8 cellular contexts compared by ENCODE assay signal in genomic region chrX:79259073-79259689, GRCh38.
DNase-seq lines count a peak whose midpoint lies in the region; ATAC-seq lines count a peak whose summit lies in the region.

No MANE protein-coding gene starts in this region.

- H2AFZ ChIP-seq in trophoblast cell (ENCODE audit: insufficient read depth, low read length, poor library complexity): no peak overlapping the region

- no peaks in the 10 kb centered on the region for H3K36me3 ChIP-seq in CD4-positive, CD25-positive, alpha-beta regulatory T cell (ENCODE audit: control insufficient read depth, insufficient read depth, low read length)
- H3K36me3 ChIP-seq in H7 (replicated peaks; ENCODE audit: control insufficient read depth, insufficient read depth, low read length): no peaks in the 10 kb centered on the region
- no peaks in the 10 kb centered on the region for H3K36me3 ChIP-seq in trophoblast cell (ENCODE audit: control insufficient read depth in 1 of 2, insufficient read depth in 2 of 2, low read length in 2 of 2)

- no peak overlapping the region for H2BK12ac ChIP-seq in trophoblast cell (ENCODE audit: low read length)

- no peak overlapping the region for H3K14ac ChIP-seq in trophoblast cell (ENCODE audit: low read length)

- H3K4me3 ChIP-seq in CD4-positive, CD25-positive, alpha-beta regulatory T cell (ENCODE audit: low read depth, low read length): peak overlapping the region; percentile 20
- H3K4me3 ChIP-seq in H7 (ENCODE audit: insufficient read depth, low read depth, low read length): no peak overlapping the region
- no peak overlapping the region for H3K4me3 ChIP-seq in trophoblast cell (ENCODE audit: low read depth, low read length)

- no peaks in the 10 kb centered on the region for H3K79me1 ChIP-seq in trophoblast cell (ENCODE audit: low read length)

- no peak overlapping the region for H4K8ac ChIP-seq in trophoblast cell (ENCODE audit: low read depth, low read length)

- peaks cover 38% of the 10 kb centered on the region for H3K4me1 ChIP-seq in CD4-positive, CD25-positive, alpha-beta regulatory T cell (ENCODE audit: control insufficient read depth, insufficient read depth, low read length, poor library complexity, severe bottlenecking)
- H3K4me1 ChIP-seq in trophoblast cell (ENCODE audit: control insufficient read depth in 1 of 2, insufficient read depth in 2 of 2, low read length in 2 of 2): no peaks in the 10 kb centered on the region

- H3K18ac ChIP-seq in trophoblast cell (ENCODE audit: low read length): no peak overlapping the region

- H3K23ac ChIP-seq in trophoblast cell (ENCODE audit: low read length): no peak overlapping the region

- H3K27ac Mint-ChIP-seq in CD4-positive, CD25-positive, alpha-beta regulatory T cell: peak overlapping the region; percentile 91 to 95 (median 93)

- H3K9me3 ChIP-seq in CD4-positive, CD25-positive, alpha-beta regulatory T cell (ENCODE audit: control insufficient read depth in 2 of 2, low read length in 2 of 2): no peaks in the 10 kb centered on the region
- no peaks in the 10 kb centered on the region for H3K9me3 ChIP-seq in trophoblast cell (ENCODE audit: insufficient read depth, low read depth, low read length)

- peaks cover 31 to 77% (median 54%) of the 10 kb centered on the region in 4 donors for H3K4me1 Mint-ChIP-seq in CD4-positive, CD25-positive, alpha-beta regulatory T cell

- peak; percentile 4 to 80 (median 62) for DNase-seq in CD4-positive, CD25-positive, alpha-beta regulatory T cell
- DNase-seq in activated CD8-positive, alpha-beta memory T cell treated with anti-CD3 and anti-CD28 coated beads, Interleukin-2, amount 50 U/mL, for 1 hour (ENCODE audit: extremely low read depth): peak; percentile 22
- peak; percentile 13 to 29 for DNase-seq in stimulated activated CD4-positive, alpha-beta T cell treated with anti-CD3 and anti-CD28 coated beads, Interleukin-15, amount 100 ng/mL, for 48 hours (ENCODE audit: low read depth in 2 of 2)
- DNase-seq in H7: no peak
- no peak for DNase-seq in NCI-H82 (lab: John Stamatoyannopoulos, UW)
- DNase-seq in trophoblast cell: no peak

- H3K79me2 ChIP-seq in trophoblast cell (ENCODE audit: control insufficient read depth, insufficient read depth, low read length, poor library complexity): no peaks in the 10 kb centered on the region

- no peaks in the 10 kb centered on the region for H3K27me3 Mint-ChIP-seq in CD4-positive, CD25-positive, alpha-beta regulatory T cell

- no peak overlapping the region for H3K4me2 ChIP-seq in trophoblast cell (ENCODE audit: low read length)

- H4K12ac ChIP-seq in trophoblast cell (ENCODE audit: low read depth, low read length): no peak overlapping the region

- no peak overlapping the region for H3K9ac ChIP-seq in trophoblast cell (ENCODE audit: low read length)

- no CpG with 5 or more reads among the region's 2 CpGs for WGBS in trophoblast cell (ENCODE audit: extremely low coverage, insufficient coverage, insufficient read length)

- H3K4ac ChIP-seq in trophoblast cell (ENCODE audit: low read depth, low read length): no peak overlapping the region

- no peak overlapping the region for H4K91ac ChIP-seq in trophoblast cell (ENCODE audit: low read depth, low read length)

- no peak overlapping the region for H2BK120ac ChIP-seq in trophoblast cell (ENCODE audit: insufficient read depth, low read length, poor library complexity)

- peak overlapping the region in 3 of 4 donors; percentile 18 to 52 (median 42) for H3K4me3 Mint-ChIP-seq in CD4-positive, CD25-positive, alpha-beta regulatory T cell

- peak; percentile 84 to 89 for ATAC-seq in CD4-positive, CD25-positive, alpha-beta regulatory T cell (ENCODE audit: low read depth in 2 of 2)
- ATAC-seq in GM19452 (IDR thresholded peaks at IDR 0.05; ENCODE audit: unreplicated experiment) (peak; percentile 86), HG03469 (IDR thresholded peaks at IDR 0.05; ENCODE audit: unreplicated experiment) (peak; percentile 82)

- H2BK5ac ChIP-seq in trophoblast cell (ENCODE audit: low read depth, low read length, poor library complexity): no peak overlapping the region

- H3K9me3 Mint-ChIP-seq in CD4-positive, CD25-positive, alpha-beta regulatory T cell: peaks cover 0 to 2% (median 0%) of the 10 kb centered on the region in 7 donors

- H2AK5ac ChIP-seq in trophoblast cell (ENCODE audit: low read length): no peak overlapping the region

- H3K36me3 Mint-ChIP-seq in CD4-positive, CD25-positive, alpha-beta regulatory T cell: no peaks in the 10 kb centered on the region

- no peaks in the 10 kb centered on the region for H3K27me3 ChIP-seq in CD4-positive, CD25-positive, alpha-beta regulatory T cell (ENCODE audit: control insufficient read depth, insufficient read depth, low read length)
- H3K27me3 ChIP-seq in H7 (ENCODE audit: control insufficient read depth, insufficient read depth, low read length): no peaks in the 10 kb centered on the region
- H3K27me3 ChIP-seq in trophoblast cell (ENCODE audit: insufficient read depth, low read length): no peaks in the 10 kb centered on the region

- H3K27ac ChIP-seq in CD4-positive, CD25-positive, alpha-beta regulatory T cell (ENCODE audit: insufficient read depth, low read length, poor library complexity, severe bottlenecking): peak overlapping the region; percentile 71
- H3K27ac ChIP-seq in trophoblast cell (ENCODE audit: low read depth, low read length): no peak overlapping the region

Comparison
In these comparisons a context has a peak if more than half of its experiments do, and no peak if none do; other contexts are left out.
1. DNase-seq: peak in CD4-positive, CD25-positive, alpha-beta regulatory T cell (3 of 3), activated CD8-positive, alpha-beta memory T cell treated with anti-CD3 and anti-CD28 coated beads, Interleukin-2, amount 50 U/mL, for 1 hour (single experiment) and stimulated activated CD4-positive, alpha-beta T cell treated with anti-CD3 and anti-CD28 coated beads, Interleukin-15, amount 100 ng/mL, for 48 hours (2 of 2); none in H7 (single experiment), NCI-H82 (single experiment) and trophoblast cell (0 of 2).
2. Peak in every context shown above with its lines, with median percentiles within 50 percentile points of each other: ATAC-seq.